ENCODE assay signal across 17 cellular contexts in the genomic region with DNA sequence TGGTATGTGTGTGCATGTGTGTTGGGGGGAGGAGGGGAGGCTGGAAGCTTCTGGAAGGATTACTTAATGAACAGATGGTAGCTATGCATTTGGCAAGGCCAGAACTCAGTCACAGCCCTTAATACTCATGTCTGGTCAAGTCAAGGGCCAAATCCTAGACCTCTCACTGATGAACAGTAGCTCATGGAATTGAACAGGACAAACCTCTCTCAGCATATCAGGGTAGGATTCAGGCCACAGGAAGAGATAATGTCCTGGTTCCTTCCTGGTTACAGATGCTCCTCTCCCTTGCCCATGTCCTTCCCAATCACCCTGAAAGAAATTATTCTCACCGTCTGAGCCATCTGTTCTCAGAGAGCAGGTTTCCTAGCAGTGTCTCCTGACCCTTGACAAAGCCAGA.
A peak's percentile ranks its signal among the peaks of the same experiment; 100 is the strongest.
DNase-seq lines count a peak whose midpoint lies in the region; ATAC-seq and TF ChIP-seq lines count a peak whose summit lies in the region.
"Had no signal": no experiment of that assay in that cellular context is flagged by ENCODE, and none has a peak within 500 bp of the region (broad histone marks: within the 10 kb centered on the region; RNA-seq: fewer than 3 reads in every experiment).

No MANE protein-coding gene starts in this region.

- WGBS in mesenchymal stem cell: 89% methylated on average over 1 of the region's 1 CpG
- WGBS in stomach, 5 donors: 53 to 93% (median 67%) methylated on average over 1 of the region's 1 CpG

- H3K9me3 Mint-ChIP-seq in WTC11: no peaks in the 10 kb centered on the region
- H3K9me3 Mint-ChIP-seq: CD4-positive, alpha-beta T cell had no signal

- H3K79me1 ChIP-seq in mesenchymal stem cell (replicated peaks; ENCODE audit: low read length, poor library complexity, severe bottlenecking): peaks cover 11% of the 10 kb centered on the region

- no peak for ATAC-seq in WTC11
- ATAC-seq in GM21529 (IDR thresholded peaks at IDR 0.05; ENCODE audit: unreplicated experiment): no peak

- H3K36me3 Mint-ChIP-seq in WTC11: peaks cover 22% of the 10 kb centered on the region

- H2AFZ ChIP-seq in mesenchymal stem cell (ENCODE audit: low read depth, low read length): no peak overlapping the region

- no peak overlapping the region for H3K4me3 ChIP-seq in mesenchymal stem cell (ENCODE audit: insufficient read depth in 1 of 2, low read depth in 1 of 2, low read length in 2 of 2)
- H3K4me3 ChIP-seq in stomach: no peak overlapping the region

- POLR2A ChIA-PET in WTC11 (lab: Charles Lee): interaction anchor here (1.1 kb wide), 1 partner anchor 43 kb away, joined by 4 read pairs; no protein-coding TSS in a partner anchor

- no peak overlapping the region for H3K18ac ChIP-seq in mesenchymal stem cell (ENCODE audit: low read depth in 1 of 2, low read length in 2 of 2)

- H2BK120ac ChIP-seq in mesenchymal stem cell (ENCODE audit: low read depth, low read length): no peak overlapping the region

- TF ChIP-seq CTCF in WTC11 (IDR thresholded peaks at IDR 0.05) (no peak), stomach (IDR thresholded peaks at IDR 0.05) (no peak)

- H3K14ac ChIP-seq in mesenchymal stem cell (ENCODE audit: low read length in 2 of 2): no peak overlapping the region

- no peaks in the 10 kb centered on the region for H3K27me3 Mint-ChIP-seq in WTC11 (ENCODE audit: low read depth)

- H3K27ac Mint-ChIP-seq in WTC11: peak overlapping the region; percentile 74
- H3K27ac Mint-ChIP-seq: B cell; CD4-positive, alpha-beta T cell had no signal

- intact Hi-C loops in stomach (cut with DNase I; ENCODE audit: low total_unique reads): no loop called here

- H3K4me1 Mint-ChIP-seq in WTC11: peaks cover 57% of the 10 kb centered on the region
- H3K4me1 Mint-ChIP-seq: B cell had no signal

- H3K23ac ChIP-seq in mesenchymal stem cell (ENCODE audit: low read length in 2 of 2): no peak overlapping the region

- no peak for TF ChIP-seq POLR2A in stomach (IDR thresholded peaks at IDR 0.05)

- DNase-seq in NCI-H146 (lab: John Stamatoyannopoulos, UW) (peak; percentile 6), NCI-H146 treated with DMSO at 0.1 percent for 48 hours (lab: John Stamatoyannopoulos, UW; ENCODE audit: unreplicated experiment) (no peak), WTC11 (ENCODE audit: low spot score) (no peak), mesenchymal stem cell (no peak), stomach (no peak), iPS-NIHi11 (ENCODE audit: low spot score) (no peak)
- DNase-seq in stimulated activated CD4-positive, alpha-beta T cell treated with anti-CD3 and anti-CD28 coated beads, Interleukin-2, amount 100 ng/mL, for 48 hours: no peak
- DNase-seq: Caco-2; CD4-positive, alpha-beta T cell; NCI-H1048; NCI-H2029 treated with DMSO at 0.1 percent for 48 hours; NCI-H2171 treated with DMSO at 0.1 percent for 48 hours; NCI-H748 treated with DMSO at 0.1 percent for 48 hours; OCI-M1; Right ventricle myocardium superior had no signal

- no peak overlapping the region for H3K4me2 ChIP-seq in mesenchymal stem cell (ENCODE audit: low read length, poor library complexity, severe bottlenecking)

- no peak overlapping the region for H2BK5ac ChIP-seq in mesenchymal stem cell (ENCODE audit: low read depth, low read length, poor library complexity, severe bottlenecking)

- H3K9me3 ChIP-seq in mesenchymal stem cell (ENCODE audit: control insufficient read depth, low read length) (no peaks in the 10 kb centered on the region), stomach (no peaks in the 10 kb centered on the region)
- H3K9me3 ChIP-seq: Caco-2 had no signal

- CTCF ChIA-PET in WTC11 (lab: Charles Lee): interaction anchor here (1.0 to 2.6 kb wide), 3 partner anchors 11 to 25 kb away, joined by 5 to 10 read pairs (median 9); no protein-coding TSS in a partner anchor

- no peak overlapping the region for H3K9ac ChIP-seq in mesenchymal stem cell (ENCODE audit: low read length)

- H3K27ac ChIP-seq in mesenchymal stem cell (ENCODE audit: low read length, poor library complexity, severe bottlenecking) (no peak overlapping the region), stomach (peak overlapping the region; percentile 1 to 57 (median 56))

- H4K8ac ChIP-seq in mesenchymal stem cell (ENCODE audit: low read length): no peak overlapping the region

- peaks cover 3% of the 10 kb centered on the region for H3K4me1 ChIP-seq in mesenchymal stem cell (ENCODE audit: control insufficient read depth, insufficient read depth, low read depth, low read length)
- H3K4me1 ChIP-seq in stomach: peaks cover 0 to 62% (median 35%) of the 10 kb centered on the region in 4 donors
- H3K4me1 ChIP-seq: Caco-2 had no signal

- no peak overlapping the region for H3K4me3 Mint-ChIP-seq in WTC11
- H3K4me3 Mint-ChIP-seq: B cell; CD4-positive, alpha-beta T cell had no signal

- H3K4ac ChIP-seq in mesenchymal stem cell (ENCODE audit: low read depth in 1 of 2, low read length in 2 of 2): no peak overlapping the region

- no peaks in the 10 kb centered on the region for H3K36me3 ChIP-seq in mesenchymal stem cell (ENCODE audit: control insufficient read depth in 1 of 2, insufficient read depth in 2 of 2, low read depth in 1 of 2, low read length in 2 of 2)
- peaks cover 0 to 24% (median 9%) of the 10 kb centered on the region in 4 donors for H3K36me3 ChIP-seq in stomach

- no peak overlapping the region for H4K91ac ChIP-seq in mesenchymal stem cell (ENCODE audit: low read length)

- H2AK5ac ChIP-seq in mesenchymal stem cell (ENCODE audit: low read length, severe bottlenecking): peak overlapping the region; percentile 26

- no peak for TF ChIP-seq EP300 in stomach (IDR thresholded peaks at IDR 0.05)

- H2BK12ac ChIP-seq in mesenchymal stem cell (ENCODE audit: low read length in 2 of 2): peak overlapping the region in 1 of 2 experiments; percentile 1

- no peak overlapping the region for H2BK15ac ChIP-seq in mesenchymal stem cell (ENCODE audit: low read depth, poor library complexity, severe bottlenecking)

- H3K27me3 ChIP-seq in mesenchymal stem cell (ENCODE audit: control insufficient read depth in 1 of 2, insufficient read depth in 1 of 2, low read length in 2 of 2): no peaks in the 10 kb centered on the region
- H3K27me3 ChIP-seq in stomach: no peaks in the 10 kb centered on the region

TF ChIP-seq in WTC11, 78 proteins besides CTCF, POLR2A, EP300 and RAD21:
- no peak for TF ChIP-seq CREB1 (CRISPR knock-in tag; IDR thresholded peaks at IDR 0.05)
- TF ChIP-seq, protein P1, sequence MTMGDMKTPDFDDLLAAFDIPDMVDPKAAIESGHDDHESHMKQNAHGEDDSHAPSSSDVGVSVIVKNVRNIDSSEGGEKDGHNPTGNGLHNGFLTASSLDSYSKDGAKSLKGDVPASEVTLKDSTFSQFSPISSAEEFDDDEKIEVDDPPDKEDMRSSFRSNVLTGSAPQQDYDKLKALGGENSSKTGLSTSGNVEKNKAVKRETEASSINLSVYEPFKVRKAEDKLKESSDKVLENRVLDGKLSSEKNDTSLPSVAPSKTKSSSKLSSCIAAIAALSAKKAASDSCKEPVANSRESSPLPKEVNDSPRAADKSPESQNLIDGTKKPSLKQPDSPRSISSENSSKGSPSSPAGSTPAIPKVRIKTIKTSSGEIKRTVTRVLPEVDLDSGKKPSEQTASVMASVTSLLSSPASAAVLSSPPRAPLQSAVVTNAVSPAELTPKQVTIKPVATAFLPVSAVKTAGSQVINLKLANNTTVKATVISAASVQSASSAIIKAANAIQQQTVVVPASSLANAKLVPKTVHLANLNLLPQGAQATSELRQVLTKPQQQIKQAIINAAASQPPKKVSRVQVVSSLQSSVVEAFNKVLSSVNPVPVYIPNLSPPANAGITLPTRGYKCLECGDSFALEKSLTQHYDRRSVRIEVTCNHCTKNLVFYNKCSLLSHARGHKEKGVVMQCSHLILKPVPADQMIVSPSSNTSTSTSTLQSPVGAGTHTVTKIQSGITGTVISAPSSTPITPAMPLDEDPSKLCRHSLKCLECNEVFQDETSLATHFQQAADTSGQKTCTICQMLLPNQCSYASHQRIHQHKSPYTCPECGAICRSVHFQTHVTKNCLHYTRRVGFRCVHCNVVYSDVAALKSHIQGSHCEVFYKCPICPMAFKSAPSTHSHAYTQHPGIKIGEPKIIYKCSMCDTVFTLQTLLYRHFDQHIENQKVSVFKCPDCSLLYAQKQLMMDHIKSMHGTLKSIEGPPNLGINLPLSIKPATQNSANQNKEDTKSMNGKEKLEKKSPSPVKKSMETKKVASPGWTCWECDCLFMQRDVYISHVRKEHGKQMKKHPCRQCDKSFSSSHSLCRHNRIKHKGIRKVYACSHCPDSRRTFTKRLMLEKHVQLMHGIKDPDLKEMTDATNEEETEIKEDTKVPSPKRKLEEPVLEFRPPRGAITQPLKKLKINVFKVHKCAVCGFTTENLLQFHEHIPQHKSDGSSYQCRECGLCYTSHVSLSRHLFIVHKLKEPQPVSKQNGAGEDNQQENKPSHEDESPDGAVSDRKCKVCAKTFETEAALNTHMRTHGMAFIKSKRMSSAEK (CRISPR knock-in tag; IDR thresholded peaks at IDR 0.05; ENCODE audit: borderline replicate concordance): no peak
- TF ChIP-seq JUN (CRISPR knock-in tag; IDR thresholded peaks at IDR 0.05): no peak
- no peak for TF ChIP-seq ZBTB21 (CRISPR knock-in tag; IDR thresholded peaks at IDR 0.05; ENCODE audit: borderline replicate concordance)
- no peak for TF ChIP-seq SP1 (CRISPR knock-in tag; conservative IDR thresholded peaks at IDR 0.05)
- TF ChIP-seq, protein P2, sequence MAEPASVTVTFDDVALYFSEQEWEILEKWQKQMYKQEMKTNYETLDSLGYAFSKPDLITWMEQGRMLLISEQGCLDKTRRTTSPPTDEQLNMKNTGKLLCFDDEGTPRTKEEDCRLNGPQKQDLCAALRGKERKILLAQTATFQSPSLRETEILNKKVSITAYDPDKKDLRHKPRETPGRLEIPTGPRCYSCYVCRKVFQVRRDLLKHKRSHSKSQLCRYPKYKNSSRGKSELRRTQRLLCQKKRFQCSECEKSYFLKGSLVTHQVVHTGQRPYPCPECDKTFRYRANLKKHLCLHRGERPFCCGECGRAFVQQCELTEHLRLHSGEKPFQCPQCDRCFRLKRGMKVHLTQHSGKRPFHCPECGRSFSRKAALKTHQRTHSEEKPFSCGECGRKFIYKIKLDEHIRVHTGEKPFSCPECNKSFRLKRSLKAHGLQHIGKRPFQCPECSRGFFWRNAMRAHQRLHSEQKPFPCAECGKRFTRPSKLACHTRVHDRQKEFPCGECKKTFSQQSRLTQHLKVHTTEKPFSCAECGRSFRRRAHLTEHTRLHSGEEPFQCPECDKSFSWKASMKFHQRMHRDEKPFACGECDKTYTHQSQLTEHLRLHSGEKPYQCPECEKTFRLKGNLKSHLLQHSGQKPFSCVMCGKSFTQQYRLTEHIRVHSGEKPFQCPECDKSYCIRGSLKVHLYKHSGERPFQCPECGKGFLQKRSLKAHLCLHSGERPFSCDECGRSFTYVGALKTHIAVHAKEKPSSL (CRISPR knock-in tag; conservative IDR thresholded peaks at IDR 0.05): no peak
- TF ChIP-seq NFATC4 (CRISPR knock-in tag; IDR thresholded peaks at IDR 0.05): no peak
